ENCODE assay signal across 8 cellular contexts in the genomic region with DNA sequence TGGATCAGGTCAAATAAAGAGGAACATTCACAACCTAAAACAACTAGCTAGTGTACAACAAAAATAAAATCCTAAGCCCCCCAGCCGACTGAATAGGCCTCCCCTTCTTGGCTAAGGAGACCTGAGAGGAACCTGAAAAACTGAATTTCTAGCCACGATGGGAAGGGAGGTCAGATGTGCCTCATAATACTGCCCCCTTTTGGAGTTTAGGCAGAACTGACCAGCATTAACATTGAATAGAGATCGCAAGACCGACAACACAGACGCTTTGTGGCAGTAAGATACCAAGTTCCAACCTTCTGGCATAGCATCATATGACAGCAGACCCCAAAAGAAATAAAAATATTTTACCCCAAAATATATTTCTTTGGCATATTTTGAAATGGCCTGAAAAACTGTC. TPM values are rescaled to one million over a fixed set of nuclear protein-coding genes. Genes with fewer than 3 reads are reported as not detected.
A peak's percentile ranks its signal among the peaks of the same experiment; 100 is the strongest.
DNase-seq lines count a peak whose midpoint lies in the region; ATAC-seq and TF ChIP-seq lines count a peak whose summit lies in the region.

No MANE protein-coding gene starts in this region.

- H3K27me3 ChIP-seq in gastroesophageal sphincter = no peaks in the 10 kb centered on the region
- H3K27me3 ChIP-seq in tibial nerve = no peaks in the 10 kb centered on the region

- H3K4me1 Mint-ChIP-seq in chondrocyte (ENCODE audit: low read depth) = peaks cover 13% of the 10 kb centered on the region
- no peaks in the 10 kb centered on the region for H3K4me1 Mint-ChIP-seq in stimulated activated effector memory CD8-positive, alpha-beta T cell treated with anti-CD3 and anti-CD28 coated beads, Interleukin-12 subunit alpha, Interleukin-12 subunit beta, amount 100 ng/mL, for 72 hours

- no peaks in the 10 kb centered on the region for H3K4me1 ChIP-seq in gastroesophageal sphincter
- H3K4me1 ChIP-seq in tibial nerve = no peaks in the 10 kb centered on the region

- H3K36me3 ChIP-seq in gastroesophageal sphincter (no peaks in the 10 kb centered on the region), tibial nerve (no peaks in the 10 kb centered on the region)

- TF ChIP-seq EP300 in gastroesophageal sphincter (IDR thresholded peaks at IDR 0.05) (no peak), tibial nerve (IDR thresholded peaks at IDR 0.05) (no peak)

- no peak overlapping the region for H3K27ac Mint-ChIP-seq in chondrocyte (ENCODE audit: unreplicated experiment)
- H3K27ac Mint-ChIP-seq in stimulated activated effector memory CD8-positive, alpha-beta T cell treated with anti-CD3 and anti-CD28 coated beads, Interleukin-12 subunit alpha, Interleukin-12 subunit beta, amount 100 ng/mL, for 72 hours = no peak overlapping the region

- no peak overlapping the region for H3K4me3 Mint-ChIP-seq in chondrocyte (ENCODE audit: unreplicated experiment)
- H3K4me3 Mint-ChIP-seq in stimulated activated effector memory CD8-positive, alpha-beta T cell treated with anti-CD3 and anti-CD28 coated beads, Interleukin-12 subunit alpha, Interleukin-12 subunit beta, amount 100 ng/mL, for 72 hours = no peak overlapping the region

- DNase-seq in ACHN = peak; percentile 26
- DNase-seq in GM13976 (ENCODE audit: low spot score) = peak; percentile 56
- peak; percentile 40 for DNase-seq in NCI-H146 (lab: John Stamatoyannopoulos, UW)
- DNase-seq in chondrocyte (ENCODE audit: low spot score) = no peak
- DNase-seq in stimulated activated effector memory CD8-positive, alpha-beta T cell treated with anti-CD3 and anti-CD28 coated beads, Interleukin-12 subunit alpha, Interleukin-12 subunit beta, amount 100 ng/mL, for 72 hours (ENCODE audit: low spot score in 2 of 2) = no peak
- DNase-seq in tibial nerve (ENCODE audit: low spot score in 2 of 2) = no peak

- H3K27me3 Mint-ChIP-seq in chondrocyte (ENCODE audit: low read depth) = no peaks in the 10 kb centered on the region

- H3K4me3 ChIP-seq in gastroesophageal sphincter = no peak overlapping the region
- no peak overlapping the region for H3K4me3 ChIP-seq in tibial nerve

- 58 to 71% methylated on average over 4 to 5 of the region's 5 CpGs for WGBS in gastroesophageal sphincter (ENCODE audit: low coverage in 1 of 2), 2 donors
- 58 to 60% methylated on average over 5 of the region's 5 CpGs for WGBS in tibial nerve, 2 donors

- ATAC-seq in stimulated activated effector memory CD8-positive, alpha-beta T cell treated with anti-CD3 and anti-CD28 coated beads, Interleukin-12 subunit alpha, Interleukin-12 subunit beta, amount 100 ng/mL, for 72 hours = peak; percentile 27
- no peak for ATAC-seq in GM18861 (IDR thresholded peaks at IDR 0.05; ENCODE audit: unreplicated experiment)
- no peak for ATAC-seq in gastroesophageal sphincter

- TF ChIP-seq CTCF in GM13976 (IDR thresholded peaks at IDR 0.05; ENCODE audit: borderline replicate concordance, control extremely low read depth, extremely low read depth, insufficient read depth, missing control alignments) (peak; percentile 43), chondrocyte (IDR thresholded peaks at IDR 0.05) (peak; percentile 76), gastroesophageal sphincter (IDR thresholded peaks at IDR 0.05) (peak in 1 of 4 experiments; percentile 9), tibial nerve (IDR thresholded peaks at IDR 0.05) (peak in 1 of 5 experiments; percentile 18)

- TF ChIP-seq POLR2A in gastroesophageal sphincter (IDR thresholded peaks at IDR 0.05) (no peak), tibial nerve (IDR thresholded peaks at IDR 0.05) (no peak)

- in situ Hi-C loops in ACHN (cut with HindIII; ENCODE audit: low pct_ligation_motif_present, low pct_unique_long_range_greater_than_20kb, low sequenced_read_pairs) (no loop called here), GM13976 (cut with MboI; ENCODE audit: low sequenced_read_pairs, unreplicated experiment) (loop anchor here (5.0 to 25.0 kb wide), 2 partner anchors 96 to 356 kb away; no protein-coding TSS in a partner anchor)

- H3K9me3 ChIP-seq in gastroesophageal sphincter (no peaks in the 10 kb centered on the region), tibial nerve (peaks cover 0 to 8% (median 0%) of the 10 kb centered on the region in 4 donors)

- H3K9me3 Mint-ChIP-seq in chondrocyte (ENCODE audit: low read depth) = no peaks in the 10 kb centered on the region
- no peaks in the 10 kb centered on the region for H3K9me3 Mint-ChIP-seq in stimulated activated effector memory CD8-positive, alpha-beta T cell treated with anti-CD3 and anti-CD28 coated beads, Interleukin-12 subunit alpha, Interleukin-12 subunit beta, amount 100 ng/mL, for 72 hours

- H3K36me3 Mint-ChIP-seq in chondrocyte (ENCODE audit: low read depth) = no peaks in the 10 kb centered on the region
- no peaks in the 10 kb centered on the region for H3K36me3 Mint-ChIP-seq in stimulated activated effector memory CD8-positive, alpha-beta T cell treated with anti-CD3 and anti-CD28 coated beads, Interleukin-12 subunit alpha, Interleukin-12 subunit beta, amount 100 ng/mL, for 72 hours

- H3K27ac ChIP-seq in gastroesophageal sphincter (no peak overlapping the region), tibial nerve (no peak overlapping the region)

RNA-seq across cellular contexts. Expression of a gene that starts 15.9 kb away (rescaled TPM):
- total RNA-seq in chondrocyte = not detected in 3 replicates
- total RNA-seq in gastroesophageal sphincter = not detected
- not detected for total RNA-seq in tibial nerve

Comparison
In these comparisons a context has a peak if more than half of its experiments do, and no peak if none do; other contexts are left out.
1. DNase-seq: peak in ACHN (single experiment), GM13976 (single experiment) and NCI-H146 (single experiment); none in chondrocyte (single experiment), stimulated activated effector memory CD8-positive, alpha-beta T cell treated with anti-CD3 and anti-CD28 coated beads, Interleukin-12 subunit alpha, Interleukin-12 subunit beta, amount 100 ng/mL, for 72 hours (0 of 2) and tibial nerve (0 of 2).